Comparison of ENCODE assay signal across 11 cellular contexts in the genomic region with DNA sequence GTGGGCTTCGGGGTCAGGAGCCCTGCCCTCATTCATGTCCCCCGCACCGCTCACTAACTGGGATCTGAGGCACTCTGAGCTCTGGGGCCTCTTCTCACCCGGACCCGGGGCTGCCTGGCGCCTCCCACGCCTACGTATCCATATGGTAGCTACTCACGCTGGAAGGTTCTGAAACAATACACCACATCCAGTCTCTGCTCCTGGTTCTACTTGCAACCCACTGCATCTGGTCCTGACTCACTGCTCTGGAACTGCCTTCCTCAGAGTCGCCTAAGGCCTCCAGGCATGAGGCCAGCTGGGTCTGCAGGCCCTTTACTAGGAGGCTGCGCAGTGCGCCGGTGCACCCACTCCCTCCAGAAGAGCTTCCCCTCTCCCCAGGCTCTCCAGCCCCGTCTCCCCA. TPM values are rescaled to one million over a fixed set of nuclear protein-coding genes. Genes with fewer than 3 reads are reported as not detected.
A peak's percentile ranks its signal among the peaks of the same experiment; 100 is the strongest.
DNase-seq lines count a peak whose midpoint lies in the region; ATAC-seq and TF ChIP-seq lines count a peak whose summit lies in the region.
"Had no signal": no experiment of that assay in that cellular context is flagged by ENCODE, and none has a peak within 500 bp of the region (broad histone marks: within the 10 kb centered on the region; RNA-seq: fewer than 3 reads in every experiment).

No MANE protein-coding gene starts in this region.

- H3K27me3 ChIP-seq in ACC112 (ENCODE audit: insufficient read depth, low read length) (no peaks in the 10 kb centered on the region), GM23248 (replicated peaks; ENCODE audit: insufficient read depth) (no peaks in the 10 kb centered on the region), prostate gland (replicated peaks; ENCODE audit: insufficient read depth) (no peaks in the 10 kb centered on the region)

- H3K36me3 ChIP-seq in ACC112 (ENCODE audit: insufficient read depth, low read length) (peaks cover 22% of the 10 kb centered on the region; the same call in 1 of the 2 replicates), GM23248 (ENCODE audit: low read depth) (peaks cover 41% of the 10 kb centered on the region), prostate gland (peaks cover 12 to 21% of the 10 kb centered on the region in 2 donors)

- intact Hi-C loops in prostate gland (cut with DNase I) = no loop called here

- H3F3A ChIP-seq in GM23248 (ENCODE audit: insufficient read depth) = peaks cover 25% of the 10 kb centered on the region

- H3K4me3 ChIP-seq in ACC112 (ENCODE audit: low read depth, low read length) (no peak overlapping the region), GM23248 (no peak overlapping the region), prostate gland (no peak overlapping the region)

- no peaks in the 10 kb centered on the region for H3K9me2 ChIP-seq in GM23248 (ENCODE audit: insufficient read depth)

- H3K27ac ChIP-seq in ACC112 (ENCODE audit: low read depth, low read length) (peak overlapping the region; percentile 26; the same call in 1 of the 2 replicates), GM23248 (peak overlapping the region; percentile 83), prostate gland (no peak overlapping the region)

- H3K9ac ChIP-seq in GM23248 = peak overlapping the region; percentile 47

- TF ChIP-seq CTCF in prostate gland (IDR thresholded peaks at IDR 0.05) = no peak

- TF ChIP-seq POLR2A in prostate gland (IDR thresholded peaks at IDR 0.05) = no peak

- peak overlapping the region; percentile 56 for H3K4me2 ChIP-seq in GM23248 (ENCODE audit: unreplicated experiment)

- 22 to 29% methylated on average over 12 to 14 of the region's 14 CpGs for WGBS in GM23248 (ENCODE audit: low coverage in 1 of 2, low lambda C conversion rate in 2 of 2, missing lambda C conversion rate in 2 of 2), 2 experiments
- 93% methylated on average over 14 of the region's 14 CpGs for WGBS in prostate gland

- ATAC-seq in HG02642 (IDR thresholded peaks at IDR 0.05; ENCODE audit: poor library complexity, unreplicated experiment) (no peak), GM21528 (IDR thresholded peaks at IDR 0.05; ENCODE audit: low FRiP score, unreplicated experiment) (no peak)
- ATAC-seq: left ventricle myocardium superior had no signal

- H4K20me1 ChIP-seq in GM23248 (ENCODE audit: insufficient read depth) = no peaks in the 10 kb centered on the region

- in situ Hi-C loops in GM23248 (cut with MboI) = no loop called here

- H3K4me1 ChIP-seq in ACC112 (ENCODE audit: control insufficient read depth, insufficient read depth, low read length, unreplicated experiment) = peaks cover 12% of the 10 kb centered on the region
- peaks cover 20% of the 10 kb centered on the region for H3K4me1 ChIP-seq in GM23248 (ENCODE audit: insufficient read depth)
- no peaks in the 10 kb centered on the region for H3K4me1 ChIP-seq in prostate gland (replicated peaks)

- H3K9me3 ChIP-seq in GM23248 (ENCODE audit: low read depth) (no peaks in the 10 kb centered on the region), prostate gland (no peaks in the 10 kb centered on the region)

- no peak overlapping the region for H2AFZ ChIP-seq in ACC112 (ENCODE audit: low read length, unreplicated experiment)
- no peak overlapping the region for H2AFZ ChIP-seq in GM23248

- DNase-seq in GM23248 = peak; percentile 99
- DNase-seq in anterior cingulate cortex (lab: John Stamatoyannopoulos, UW) = peak in 36 of 58 donors; percentile 13 to 72 (median 46)
- DNase-seq in inferior parietal cortex (ENCODE audit: extremely low spot score) = peak; percentile 45
- no peak for DNase-seq in prostate gland (ENCODE audit: low spot score)
- DNase-seq in NCI-H69 (lab: John Stamatoyannopoulos, UW) = no peak
- DNase-seq: activated CD4-positive, alpha-beta T cell treated with anti-CD3 and anti-CD28 coated beads, Interleukin-2, amount 50 U/mL, for 48 hours; DMS 273 treated with DMSO at 0.1 percent for 48 hours; left ventricle myocardium superior had no signal

- H3K79me2 ChIP-seq in ACC112 (ENCODE audit: control insufficient read depth, insufficient read depth, low read length, unreplicated experiment) (peaks cover 11% of the 10 kb centered on the region), GM23248 (ENCODE audit: insufficient read depth) (peaks cover 57% of the 10 kb centered on the region)

RNA-seq across cellular contexts. Expression of a gene that starts 18.1 kb away (rescaled TPM):
- 30.2 and 35.5 TPM in 2 replicates for total RNA-seq in GM23248 (2014; rRNA removed; shearing (Covaris generic))
- 19.9 and 22.3 TPM in 2 replicates for polyA plus RNA-seq in GM23248 (2016; fragmentation: Nextera tagmentation; extraction: Ambion mirVana)
- 10 to 100 TPM; 31.2 to 66.6 TPM for total RNA-seq in prostate gland

RNA-seq across cellular contexts. Expression of a gene that starts 40.5 kb away (rescaled TPM):
- 10.4 and 16.8 TPM in 2 replicates for total RNA-seq in GM23248 (2014; rRNA removed; shearing (Covaris generic))
- 11.7 TPM in 2 replicates for polyA plus RNA-seq in GM23248 (2016; fragmentation: Nextera tagmentation; extraction: Ambion mirVana)
- total RNA-seq in prostate gland = 10 to 100 TPM; 65.2 to 73.9 TPM

Comparison
In these comparisons a context has a peak if more than half of its experiments do, and no peak if none do; other contexts are left out.
1. H3K27ac ChIP-seq: peak in ACC112 (single experiment) and GM23248 (single experiment); none in prostate gland (0 of 2).
2. DNase-seq: peak in GM23248 (single experiment), anterior cingulate cortex (36 of 58) and inferior parietal cortex (single experiment); none in prostate gland (single experiment) and NCI-H69 (single experiment).